Comparison of ENCODE assay signal across 1 cellular context in genomic region chr2:14634223-14634884, GRCh38.
TF ChIP-seq lines count a peak whose summit lies in the region.

No MANE protein-coding gene starts in this region.

TF ChIP-seq in K562, 482 proteins besides CTCF, POLR2A, EP300 and RAD21 (continued from another document and continues in another):
- TF ChIP-seq ZBTB11 (CRISPR knock-in tag; IDR thresholded peaks at IDR 0.05) (no peak), ZSCAN29 (IDR thresholded peaks at IDR 0.05) (peak; percentile 95), SREBF1 (IDR thresholded peaks at IDR 0.05; ENCODE audit: borderline replicate concordance, low read depth, low read length) (no peak), MXD1 (CRISPR knock-in tag; IDR thresholded peaks at IDR 0.05; ENCODE audit: borderline replicate concordance, poor library complexity, severe bottlenecking) (no peak), SAP30 (IDR thresholded peaks at IDR 0.05; ENCODE audit: borderline replicate concordance, insufficient read depth, low read depth, low read length, poor library complexity, severe bottlenecking) (no peak), HMGN3 (IDR thresholded peaks at IDR 0.05; ENCODE audit: borderline replicate concordance, extremely low read depth, insufficient read length, low read depth, low read length) (peak; percentile 36), KLF16 (IDR thresholded peaks at IDR 0.05) (0 out of 2 replicates have a peak, but pooled peaks have one; percentile 33), UBTF (IDR thresholded peaks at IDR 0.05; ENCODE audit: borderline replicate concordance in 1 of 2, low read depth in 2 of 2, low read length in 2 of 2) (0 out of 4 replicates have a peak, but pooled peaks of 1 of the 2 experiments have one; percentile 34), L3MBTL2 (IDR thresholded peaks at IDR 0.05) (peak; percentile 74; the same call in 1 of the 2 replicates), ZBTB2 (IDR thresholded peaks at IDR 0.05) (no peak), DDX20 (tag; IDR thresholded peaks at IDR 0.05; ENCODE audit: low read depth) (no peak), TEAD4 (IDR thresholded peaks at IDR 0.05; ENCODE audit: low read length) (peak; percentile 53), TEAD4 (CRISPR knock-in tag; IDR thresholded peaks at IDR 0.05; ENCODE audit: borderline replicate concordance) (no peak), CBFA2T3 (IDR thresholded peaks at IDR 0.05) (peak; percentile 54), GABPA (tag; conservative IDR thresholded peaks at IDR 0.05; ENCODE audit: low read depth) (no peak), SP1 (CRISPR knock-in tag; IDR thresholded peaks at IDR 0.05) (no peak), RBM15 (IDR thresholded peaks at IDR 0.05; ENCODE audit: insufficient read depth, low read length) (no peak), ZBTB33 (CRISPR knock-in tag; IDR thresholded peaks at IDR 0.05) (0 out of 2 replicates have a peak, but pooled peaks have one; percentile 13), ZNF586 (CRISPR knock-in tag; conservative IDR thresholded peaks at IDR 0.05) (no peak), PRMT5 (CRISPR knock-in tag; IDR thresholded peaks at IDR 0.05) (no peak), CCNT2 (IDR thresholded peaks at IDR 0.05; ENCODE audit: borderline replicate concordance, extremely low read depth, insufficient read length, low read depth, low read length) (peak; percentile 54), SMC3 (conservative IDR thresholded peaks at IDR 0.05; ENCODE audit: insufficient read depth, low read depth, low read length) (peak; percentile 38), ZEB2 (IDR thresholded peaks at IDR 0.05) (no peak), CTBP1 (IDR thresholded peaks at IDR 0.05; ENCODE audit: borderline replicate concordance) (peak; percentile 26; the same call in 1 of the 2 replicates), TAL1 (IDR thresholded peaks at IDR 0.05) (peak; percentile 24; the same call in 1 of the 2 replicates), DACH1 (IDR thresholded peaks at IDR 0.05; ENCODE audit: partially characterized antibody) (no peak), STAT6 (CRISPR knock-in tag; IDR thresholded peaks at IDR 0.05) (no peak), E2F6 (IDR thresholded peaks at IDR 0.05; ENCODE audit: borderline replicate concordance in 1 of 2, extremely low read depth in 1 of 2, insufficient read depth in 1 of 2, insufficient read length in 1 of 2, low read depth in 1 of 2, low read length in 1 of 2, poor library complexity in 1 of 2, severe bottlenecking in 1 of 2) (peak; percentile 55 to 61), GABPB1 (CRISPR knock-in tag; IDR thresholded peaks at IDR 0.05) (no peak)
